1 cellular context compared by ENCODE assay signal in genomic region chr5:97629281-97629680, GRCh38.
TF ChIP-seq lines count a peak whose summit lies in the region.

No MANE protein-coding gene starts in this region.

TF ChIP-seq in GM23338, 12 proteins besides CTCF, POLR2A, EP300 and RAD21 (continued from another document):
- TF ChIP-seq, protein P1, sequence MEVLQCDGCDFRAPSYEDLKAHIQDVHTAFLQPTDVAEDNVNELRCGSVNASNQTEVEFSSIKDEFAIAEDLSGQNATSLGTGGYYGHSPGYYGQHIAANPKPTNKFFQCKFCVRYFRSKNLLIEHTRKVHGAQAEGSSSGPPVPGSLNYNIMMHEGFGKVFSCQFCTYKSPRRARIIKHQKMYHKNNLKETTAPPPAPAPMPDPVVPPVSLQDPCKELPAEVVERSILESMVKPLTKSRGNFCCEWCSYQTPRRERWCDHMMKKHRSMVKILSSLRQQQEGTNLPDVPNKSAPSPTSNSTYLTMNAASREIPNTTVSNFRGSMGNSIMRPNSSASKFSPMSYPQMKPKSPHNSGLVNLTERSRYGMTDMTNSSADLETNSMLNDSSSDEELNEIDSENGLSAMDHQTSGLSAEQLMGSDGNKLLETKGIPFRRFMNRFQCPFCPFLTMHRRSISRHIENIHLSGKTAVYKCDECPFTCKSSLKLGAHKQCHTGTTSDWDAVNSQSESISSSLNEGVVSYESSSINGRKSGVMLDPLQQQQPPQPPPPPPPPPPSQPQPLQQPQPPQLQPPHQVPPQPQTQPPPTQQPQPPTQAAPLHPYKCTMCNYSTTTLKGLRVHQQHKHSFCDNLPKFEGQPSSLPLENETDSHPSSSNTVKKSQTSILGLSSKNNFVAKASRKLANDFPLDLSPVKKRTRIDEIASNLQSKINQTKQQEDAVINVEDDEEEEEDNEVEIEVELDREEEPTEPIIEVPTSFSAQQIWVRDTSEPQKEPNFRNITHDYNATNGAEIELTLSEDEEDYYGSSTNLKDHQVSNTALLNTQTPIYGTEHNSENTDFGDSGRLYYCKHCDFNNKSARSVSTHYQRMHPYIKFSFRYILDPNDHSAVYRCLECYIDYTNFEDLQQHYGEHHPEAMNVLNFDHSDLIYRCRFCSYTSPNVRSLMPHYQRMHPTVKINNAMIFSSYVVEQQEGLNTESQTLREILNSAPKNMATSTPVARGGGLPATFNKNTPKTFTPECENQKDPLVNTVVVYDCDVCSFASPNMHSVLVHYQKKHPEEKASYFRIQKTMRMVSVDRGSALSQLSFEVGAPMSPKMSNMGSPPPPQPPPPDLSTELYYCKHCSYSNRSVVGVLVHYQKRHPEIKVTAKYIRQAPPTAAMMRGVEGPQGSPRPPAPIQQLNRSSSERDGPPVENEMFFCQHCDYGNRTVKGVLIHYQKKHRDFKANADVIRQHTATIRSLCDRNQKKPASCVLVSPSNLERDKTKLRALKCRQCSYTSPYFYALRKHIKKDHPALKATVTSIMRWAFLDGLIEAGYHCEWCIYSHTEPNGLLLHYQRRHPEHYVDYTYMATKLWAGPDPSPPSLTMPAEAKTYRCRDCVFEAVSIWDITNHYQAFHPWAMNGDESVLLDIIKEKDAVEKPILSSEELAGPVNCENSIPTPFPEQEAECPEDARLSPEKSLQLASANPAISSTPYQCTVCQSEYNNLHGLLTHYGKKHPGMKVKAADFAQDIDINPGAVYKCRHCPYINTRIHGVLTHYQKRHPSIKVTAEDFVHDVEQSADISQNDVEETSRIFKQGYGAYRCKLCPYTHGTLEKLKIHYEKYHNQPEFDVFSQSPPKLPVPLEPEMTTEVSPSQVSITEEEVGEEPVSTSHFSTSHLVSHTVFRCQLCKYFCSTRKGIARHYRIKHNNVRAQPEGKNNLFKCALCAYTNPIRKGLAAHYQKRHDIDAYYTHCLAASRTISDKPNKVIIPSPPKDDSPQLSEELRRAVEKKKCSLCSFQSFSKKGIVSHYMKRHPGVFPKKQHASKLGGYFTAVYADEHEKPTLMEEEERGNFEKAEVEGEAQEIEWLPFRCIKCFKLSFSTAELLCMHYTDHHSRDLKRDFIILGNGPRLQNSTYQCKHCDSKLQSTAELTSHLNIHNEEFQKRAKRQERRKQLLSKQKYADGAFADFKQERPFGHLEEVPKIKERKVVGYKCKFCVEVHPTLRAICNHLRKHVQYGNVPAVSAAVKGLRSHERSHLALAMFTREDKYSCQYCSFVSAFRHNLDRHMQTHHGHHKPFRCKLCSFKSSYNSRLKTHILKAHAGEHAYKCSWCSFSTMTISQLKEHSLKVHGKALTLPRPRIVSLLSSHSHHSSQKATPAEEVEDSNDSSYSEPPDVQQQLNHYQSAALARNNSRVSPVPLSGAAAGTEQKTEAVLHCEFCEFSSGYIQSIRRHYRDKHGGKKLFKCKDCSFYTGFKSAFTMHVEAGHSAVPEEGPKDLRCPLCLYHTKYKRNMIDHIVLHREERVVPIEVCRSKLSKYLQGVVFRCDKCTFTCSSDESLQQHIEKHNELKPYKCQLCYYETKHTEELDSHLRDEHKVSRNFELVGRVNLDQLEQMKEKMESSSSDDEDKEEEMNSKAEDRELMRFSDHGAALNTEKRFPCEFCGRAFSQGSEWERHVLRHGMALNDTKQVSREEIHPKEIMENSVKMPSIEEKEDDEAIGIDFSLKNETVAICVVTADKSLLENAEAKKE (CRISPR knock-in tag; IDR thresholded peaks at IDR 0.05) = no peak
- no peak for TF ChIP-seq NANOG (IDR thresholded peaks at IDR 0.05; ENCODE audit: borderline replicate concordance)
- no peak for TF ChIP-seq ZNF114 (CRISPR knock-in tag; IDR thresholded peaks at IDR 0.05)
- no peak for TF ChIP-seq ZNF331 (CRISPR knock-in tag; IDR thresholded peaks at IDR 0.05; ENCODE audit: low read depth)
- TF ChIP-seq REST (IDR thresholded peaks at IDR 0.05; ENCODE audit: unreplicated experiment) = no peak
- no peak for TF ChIP-seq CREB1 (CRISPR knock-in tag; IDR thresholded peaks at IDR 0.05; ENCODE audit: low read depth)
- TF ChIP-seq EZH2phosphoT487 (IDR thresholded peaks at IDR 0.05; ENCODE audit: unreplicated experiment) = no peak
- no peak for TF ChIP-seq POLR2AphosphoS5 (IDR thresholded peaks at IDR 0.05; ENCODE audit: low read depth)
- no peak for TF ChIP-seq EZH2 (IDR thresholded peaks at IDR 0.05; ENCODE audit: low read depth, unreplicated experiment)
